ENCODE assay signal across 12 cellular contexts in genomic region chr12:123907726-123908476, GRCh38.
DNase-seq lines count a peak whose midpoint lies in the region; ATAC-seq lines count a peak whose summit lies in the region.
"Had no signal": no experiment of that assay in that cellular context is flagged by ENCODE, and none has a peak within 500 bp of the region (broad histone marks: within the 10 kb centered on the region; RNA-seq: fewer than 3 reads in every experiment).

No MANE protein-coding gene starts in this region.

- H2AK5ac ChIP-seq in trophoblast cell (ENCODE audit: low read length), result peak overlapping the region; percentile 37

- H3K9me3 ChIP-seq in trophoblast cell (ENCODE audit: insufficient read depth, low read depth, low read length), result no peaks in the 10 kb centered on the region
- H3K9me3 ChIP-seq: adrenal gland had no signal

- peak overlapping the region; percentile 8 for H4K12ac ChIP-seq in trophoblast cell (ENCODE audit: low read depth, low read length)

- peak; percentile 38 for ATAC-seq in Right ventricle myocardium superior (ENCODE audit: poor library complexity)

- in situ Hi-C loops in SK-MEL-5 (cut with HindIII; ENCODE audit: low pct_unique_long_range_greater_than_20kb, low sequenced_read_pairs), result no loop called here

- peak overlapping the region; percentile 21 for H3K4me2 ChIP-seq in trophoblast cell (ENCODE audit: low read length)

- H3K9ac ChIP-seq in trophoblast cell (ENCODE audit: low read length), result no peak overlapping the region

- H2BK120ac ChIP-seq in trophoblast cell (ENCODE audit: insufficient read depth, low read length, poor library complexity), result peak overlapping the region; percentile 92

- H3K27me3 ChIP-seq in trophoblast cell (ENCODE audit: insufficient read depth, low read length), result no peaks in the 10 kb centered on the region
- H3K27me3 ChIP-seq: adrenal gland had no signal

- WGBS in trophoblast cell (ENCODE audit: extremely low coverage, insufficient coverage, insufficient read length), result no CpG with 5 or more reads among the region's 12 CpGs

- peak overlapping the region; percentile 12 for H3K4ac ChIP-seq in trophoblast cell (ENCODE audit: low read depth, low read length)

- H4K8ac ChIP-seq in trophoblast cell (ENCODE audit: low read depth, low read length), result peak overlapping the region; percentile 15

- no peak overlapping the region for H2AFZ ChIP-seq in trophoblast cell (ENCODE audit: insufficient read depth, low read length, poor library complexity)

- H3K18ac ChIP-seq in trophoblast cell (ENCODE audit: low read length), result peak overlapping the region; percentile 43

- H3K79me2 ChIP-seq in trophoblast cell (ENCODE audit: control insufficient read depth, insufficient read depth, low read length, poor library complexity), result peaks cover 2% of the 10 kb centered on the region

- H3K4me3 ChIP-seq in trophoblast cell (ENCODE audit: low read depth, low read length), result no peak overlapping the region
- H3K4me3 ChIP-seq: adrenal gland had no signal

- peaks cover 11% of the 10 kb centered on the region for H3K79me1 ChIP-seq in trophoblast cell (ENCODE audit: low read length)

- peak overlapping the region; percentile 61 for H2BK12ac ChIP-seq in trophoblast cell (ENCODE audit: low read length)

- peak overlapping the region; percentile 89 for H4K91ac ChIP-seq in trophoblast cell (ENCODE audit: low read depth, low read length)

- no peaks in the 10 kb centered on the region for H3K36me3 ChIP-seq in trophoblast cell (ENCODE audit: control insufficient read depth in 1 of 2, insufficient read depth in 2 of 2, low read length in 2 of 2)
- H3K36me3 ChIP-seq: adrenal gland had no signal

- H2BK5ac ChIP-seq in trophoblast cell (ENCODE audit: low read depth, low read length, poor library complexity), result peak overlapping the region; percentile 77

- H3K27ac ChIP-seq in trophoblast cell (ENCODE audit: low read depth, low read length), result peak overlapping the region; percentile 75
- H3K27ac ChIP-seq: adrenal gland had no signal

- H3K4me1 ChIP-seq in trophoblast cell (ENCODE audit: control insufficient read depth in 1 of 2, insufficient read depth in 2 of 2, low read length in 2 of 2), result peaks cover 11 to 17% of the 10 kb centered on the region in 2 experiments
- H3K4me1 ChIP-seq: adrenal gland had no signal

- intact Hi-C loops in Right ventricle myocardium superior (cut with DNase I), result loop anchor here (5.0 kb wide), 1 partner anchor 74 kb away; no protein-coding TSS in a partner anchor

- H3K14ac ChIP-seq in trophoblast cell (ENCODE audit: low read length), result peak overlapping the region; percentile 73

- H3K23ac ChIP-seq in trophoblast cell (ENCODE audit: low read length), result no peak overlapping the region

- peak; percentile 74 for DNase-seq in ELF-1 (ENCODE audit: low read depth, low spot score)
- DNase-seq in SK-MEL-5 (ENCODE audit: low read depth, low spot score), result peak; percentile 76
- DNase-seq in Right ventricle myocardium superior, result no peak
- no peak for DNase-seq in trophoblast cell
- no peak for DNase-seq in T-helper 1 cell
- DNase-seq in NK-92 treated with Interleukin-12 subunit alpha and Interleukin-12 subunit beta, amount 100 ng/mL, for 24 hours (lab: John Stamatoyannopoulos, UW), result no peak
- no peak for DNase-seq in T-helper 9 cell
- DNase-seq in activated effector memory CD4-positive, alpha-beta T cell treated with Interleukin-2 at 50 U/mL for 16 hours, result no peak
- DNase-seq: adrenal gland; CD4-positive, alpha-beta memory T cell; stimulated activated CD4-positive, alpha-beta T cell treated with anti-CD3 and anti-CD28 coated beads, Interleukin-2, amount 100 ng/mL, for 24 hours; stimulated activated naive CD4-positive, alpha-beta T cell treated with Interleukin-2 at 50 U/mL for 16 hours had no signal

Comparison
In these comparisons a context has a peak if more than half of its experiments do, and no peak if none do; other contexts are left out.
1. DNase-seq: peak in ELF-1 (single experiment) and SK-MEL-5 (single experiment); none in Right ventricle myocardium superior (single experiment), trophoblast cell (0 of 2), T-helper 1 cell (0 of 5), NK-92 treated with Interleukin-12 subunit alpha and Interleukin-12 subunit beta, amount 100 ng/mL, for 24 hours (single experiment), T-helper 9 cell (single experiment) and activated effector memory CD4-positive, alpha-beta T cell treated with Interleukin-2 at 50 U/mL for 16 hours (single experiment).